ENCODE assay signal across 3 cellular contexts in the genomic region with DNA sequence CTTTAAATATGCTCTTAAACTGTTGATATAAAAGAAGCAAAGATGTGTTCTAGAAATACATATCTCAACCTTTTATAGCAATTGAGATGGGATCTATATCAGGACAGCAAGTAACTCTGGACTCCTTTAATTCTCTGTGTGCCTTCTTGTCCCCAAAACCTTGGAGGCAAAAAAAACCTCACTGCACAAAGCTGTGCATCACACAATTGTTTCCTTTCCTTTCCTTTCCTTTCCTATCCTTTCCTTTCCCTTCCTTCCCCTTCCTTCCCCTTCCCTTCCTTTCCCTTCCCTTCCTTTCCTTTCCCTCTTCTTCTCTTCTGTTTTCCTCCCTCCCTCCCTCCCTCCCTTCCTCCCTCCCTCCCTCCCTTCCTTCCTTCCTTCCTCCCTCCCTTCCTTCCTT.
"Had no signal": no experiment of that assay in that cellular context is flagged by ENCODE, and none has a peak within 500 bp of the region (broad histone marks: within the 10 kb centered on the region; RNA-seq: fewer than 3 reads in every experiment).

No MANE protein-coding gene starts in this region.

- H3K27ac ChIP-seq: HL-60, KMS-11 had no signal

- H3K4me3 ChIP-seq: K562 had no signal

- H3K4me2 ChIP-seq: KMS-11 had no signal

- H3K9ac ChIP-seq: KMS-11 had no signal
